In the genomic region with DNA sequence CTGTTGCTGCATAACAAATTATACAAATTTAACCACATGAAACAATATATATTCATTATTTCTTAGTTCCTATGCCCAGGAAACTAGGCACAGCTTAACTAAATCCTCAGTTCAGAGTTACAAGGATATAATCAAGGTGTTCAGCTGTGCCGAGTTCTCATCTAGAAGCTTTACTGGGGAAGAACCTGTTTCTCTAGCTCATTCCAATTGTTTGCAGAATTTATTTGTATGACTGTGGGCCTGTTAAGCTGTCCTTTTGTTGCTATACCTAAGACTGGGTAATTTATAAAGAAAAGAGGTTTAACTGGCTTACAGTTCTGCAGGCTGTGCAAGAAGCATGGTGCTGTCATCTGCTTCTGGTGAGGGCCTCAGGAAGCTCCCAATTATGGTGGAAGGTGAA, we compare ENCODE assay signal across 27 cellular contexts.
"Had no signal": no experiment of that assay in that cellular context is flagged by ENCODE, and none has a peak within 500 bp of the region (broad histone marks: within the 10 kb centered on the region; RNA-seq: fewer than 3 reads in every experiment).

No MANE protein-coding gene starts in this region.

- H3K9me3 ChIP-seq: heart right ventricle, neutrophil, ovary, right lobe of liver, upper lobe of right lung had no signal

- ATAC-seq: activated CD8-positive, alpha-beta T cell treated with anti-CD3 and anti-CD28 coated beads for 36 hours; activated T-cell treated with anti-CD3 and anti-CD28 coated beads, Interleukin-2, amount 50 U/mL, for 4 hours; activated T-helper 17 cell treated with anti-CD3 and anti-CD28 coated beads, Interleukin-2, amount 50 U/mL, for 72 hours; foreskin keratinocyte; heart right ventricle; right lobe of liver; upper lobe of right lung had no signal

- DNase-seq: activated CD4-positive, alpha-beta T cell treated with anti-CD3 and anti-CD28 coated beads, Interleukin-2, amount 10 ng/mL, durations not matched to agents 7 days and 5 days; activated CD4-positive, CD25-positive, alpha-beta regulatory T cell treated with anti-CD3 and anti-CD28 coated beads, Interleukin-2, amount 50 U/mL, for 72 hours; activated CD8-positive, alpha-beta T cell treated with anti-CD3 and anti-CD28 coated beads for 36 hours; activated gamma-delta T cell treated with Interleukin-2 at 50 U/mL for 16 hours; activated naive CD4-positive, alpha-beta T cell treated with anti-CD3 and anti-CD28 coated beads, Interleukin-2, amount 50 U/mL, for 16 hours; activated T-cell treated with anti-CD3 and anti-CD28 coated beads, Interleukin-2, amount 50 U/mL, for 4 hours; dermis blood vessel endothelial cell; effector CD4-positive, alpha-beta T cell; erythroblast; foreskin keratinocyte; heart right ventricle; naive B cell; nephron progenitor cell; ovary; right lobe of liver; stimulated activated CD4-positive, alpha-beta T cell treated with anti-CD3 and anti-CD28 coated beads, Interleukin-12 subunit alpha, Interleukin-12 subunit beta, amount 100 ng/mL, for 4 hours; stimulated activated CD4-positive, alpha-beta T cell treated with anti-CD3 and anti-CD28 coated beads, Interleukin-4, amount 100 ng/mL, for 1 hour; substantia nigra; T-helper 9 cell; upper lobe of right lung had no signal

- H3K9me3 Mint-ChIP-seq: activated T-cell treated with anti-CD3 and anti-CD28 coated beads, Interleukin-2, amount 50 U/mL, for 4 hours; central memory CD8-positive, alpha-beta T cell; nephron progenitor cell had no signal

- H3K27ac ChIP-seq: foreskin keratinocyte, heart right ventricle, neutrophil, ovary, right lobe of liver, upper lobe of right lung had no signal

- H3K36me3 ChIP-seq: heart right ventricle, neutrophil, ovary, right lobe of liver, upper lobe of right lung had no signal

- H3K36me3 Mint-ChIP-seq: mesothelial cell of epicardium, naive B cell had no signal

- H3K4me1 ChIP-seq: heart right ventricle, right lobe of liver, upper lobe of right lung had no signal

- H3K27me3 ChIP-seq: foreskin keratinocyte, heart right ventricle, neutrophil, ovary, right lobe of liver, upper lobe of right lung had no signal

- H3K27me3 Mint-ChIP-seq: activated CD8-positive, alpha-beta T cell treated with anti-CD3 and anti-CD28 coated beads for 36 hours; activated T-helper 17 cell treated with anti-CD3 and anti-CD28 coated beads, Interleukin-2, amount 50 U/mL, for 72 hours; central memory CD8-positive, alpha-beta T cell; progenitor cell of endocrine pancreas; stimulated activated naive CD8-positive, alpha-beta T cell treated with anti-CD3 and anti-CD28 coated beads, Interleukin-15, Interleukin-2, amounts not matched to agents 100 ng/mL and 50 ng/mL, for 24 hours had no signal

- H3K4me3 Mint-ChIP-seq: activated CD4-positive, alpha-beta T cell treated with anti-CD3 and anti-CD28 coated beads, Interleukin-2, amount 10 ng/mL, durations not matched to agents 7 days and 5 days; activated CD8-positive, alpha-beta T cell treated with anti-CD3 and anti-CD28 coated beads for 36 hours; activated T-cell treated with anti-CD3 and anti-CD28 coated beads, Interleukin-2, amount 50 U/mL, for 4 hours; activated T-helper 17 cell treated with anti-CD3 and anti-CD28 coated beads, Interleukin-2, amount 50 U/mL, for 72 hours; central memory CD8-positive, alpha-beta T cell; mesothelial cell of epicardium; naive B cell; nephron progenitor cell; stimulated activated naive CD8-positive, alpha-beta T cell treated with anti-CD3 and anti-CD28 coated beads, Interleukin-15, Interleukin-2, amounts not matched to agents 100 ng/mL and 50 ng/mL, for 24 hours; T-helper 1 cell treated with Interleukin-12 subunit alpha and Interleukin-12 subunit beta and Interleukin-4 antibody, amounts not matched to agents 30 μg/mL and 1 μg/mL, for 36 hours had no signal

- H3K4me3 ChIP-seq: heart right ventricle, ovary, right lobe of liver, upper lobe of right lung had no signal

- H3K4me1 Mint-ChIP-seq: activated CD4-positive, alpha-beta T cell treated with anti-CD3 and anti-CD28 coated beads, Interleukin-2, amount 10 ng/mL, durations not matched to agents 7 days and 5 days; activated T-helper 17 cell treated with anti-CD3 and anti-CD28 coated beads, Interleukin-2, amount 50 U/mL, for 72 hours; central memory CD8-positive, alpha-beta T cell; naive B cell; nephron progenitor cell had no signal

- H3K27ac Mint-ChIP-seq: activated CD4-positive, alpha-beta T cell treated with anti-CD3 and anti-CD28 coated beads, Interleukin-2, amount 10 ng/mL, durations not matched to agents 7 days and 5 days; activated CD8-positive, alpha-beta T cell treated with anti-CD3 and anti-CD28 coated beads for 36 hours; activated T-helper 17 cell treated with anti-CD3 and anti-CD28 coated beads, Interleukin-2, amount 50 U/mL, for 72 hours; mesothelial cell of epicardium; naive B cell; nephron progenitor cell; progenitor cell of endocrine pancreas; stimulated activated naive CD8-positive, alpha-beta T cell treated with anti-CD3 and anti-CD28 coated beads, Interleukin-15, Interleukin-2, amounts not matched to agents 100 ng/mL and 50 ng/mL, for 24 hours; T-helper 1 cell treated with Interleukin-12 subunit alpha and Interleukin-12 subunit beta and Interleukin-4 antibody, amounts not matched to agents 30 μg/mL and 1 μg/mL, for 36 hours had no signal
